Comparison of ENCODE assay signal across 25 cellular contexts in genomic region chr3:102037209-102037608, GRCh38.
A peak's percentile ranks its signal among the peaks of the same experiment; 100 is the strongest.
DNase-seq lines count a peak whose midpoint lies in the region; ATAC-seq and TF ChIP-seq lines count a peak whose summit lies in the region.
"Had no signal": no experiment of that assay in that cellular context is flagged by ENCODE, and none has a peak within 500 bp of the region (broad histone marks: within the 10 kb centered on the region; RNA-seq: fewer than 3 reads in every experiment).

No MANE protein-coding gene starts in this region.

- no peak overlapping the region for H3K27ac ChIP-seq in GM23248
- peak overlapping the region; percentile 29 to 62 for H3K27ac ChIP-seq in ascending aorta
- H3K27ac ChIP-seq in left ventricle myocardium inferior (replicated peaks): no peak overlapping the region
- H3K27ac ChIP-seq: SJSA1, tibial nerve had no signal

- H3K36me3 ChIP-seq in GM23248 (ENCODE audit: low read depth) (no peaks in the 10 kb centered on the region), ascending aorta (no peaks in the 10 kb centered on the region), left ventricle myocardium inferior (no peaks in the 10 kb centered on the region)
- H3K36me3 ChIP-seq: BLaER1 treated with 17β-estradiol and CSF1 and Interleukin-3, amounts not matched to agents 10 nM and 100 nM; SJSA1; tibial nerve had no signal

- H3K9me3 ChIP-seq in GM23248 (ENCODE audit: low read depth) (no peaks in the 10 kb centered on the region), ascending aorta (no peaks in the 10 kb centered on the region), left ventricle myocardium inferior (replicated peaks) (peaks cover 17% of the 10 kb centered on the region)
- H3K9me3 ChIP-seq: SJSA1 had no signal

- H3K27me3 Mint-ChIP-seq in stimulated activated memory B cell treated with anti-CD40 and anti-IgM and Interleukin-4, amounts not matched to agents 10 μg/mL and 1 μg/mL and 100 μg/mL, for 72 hours: no peaks in the 10 kb centered on the region
- H3K27me3 Mint-ChIP-seq: activated naive CD8-positive, alpha-beta T cell treated with anti-CD3 and anti-CD28 coated beads, Interleukin-2, amount 50 U/mL, for 24 hours had no signal

- intact Hi-C loops in ascending aorta (cut with DNase I) (no loop called here), left ventricle myocardium inferior (cut with micrococcal nuclease) (no loop called here), posterior cingulate gyrus (cut with DNase I) (no loop called here)

- H3K9ac ChIP-seq in GM23248: no peak overlapping the region

- in situ Hi-C loops in GM23248 (cut with MboI): no loop called here

- H3K4me3 ChIP-seq in GM23248: no peak overlapping the region
- no peak overlapping the region for H3K4me3 ChIP-seq in ascending aorta
- no peak overlapping the region for H3K4me3 ChIP-seq in fibroblast of the aortic adventitia (ENCODE audit: low read depth, low read length)
- no peak overlapping the region for H3K4me3 ChIP-seq in left ventricle myocardium inferior
- H3K4me3 ChIP-seq: BLaER1 treated with 17β-estradiol and CSF1 and Interleukin-3, amounts not matched to agents 10 nM and 100 nM; SJSA1; tibial nerve had no signal

- DNase-seq in GM23248: no peak
- no peak for DNase-seq in ascending aorta (ENCODE audit: low spot score in 2 of 2)
- peak; percentile 54 for DNase-seq in fibroblast of the aortic adventitia (ENCODE audit: low read depth)
- no peak for DNase-seq in left ventricle myocardium inferior
- DNase-seq in posterior cingulate gyrus: no peak
- DNase-seq: activated CD4-positive, alpha-beta T cell treated with anti-CD3 and anti-CD28 coated beads, Interleukin-2, amount 50 U/mL, for 1 hour; activated CD4-positive, CD25-positive, alpha-beta regulatory T cell; activated CD8-positive, alpha-beta memory T cell treated with anti-CD3 and anti-CD28 coated beads, Interleukin-2, amount 10 ng/mL, durations not matched to agents 7 days and 5 days; activated naive CD8-positive, alpha-beta T cell treated with anti-CD3 and anti-CD28 coated beads, Interleukin-2, amount 50 U/mL, for 24 hours; activated T-cell treated with anti-CD3 and anti-CD28 coated beads, Interleukin-2, amount 50 U/mL, for 72 hours; DMS53; effector CD4-positive, alpha-beta T cell; islet precursor cell; left ventricle myocardium superior; NCI-H1092; NCI-H1694 treated with DMSO at 0.1 percent for 48 hours; RPMI8226; stimulated activated CD4-positive, alpha-beta T cell treated with anti-CD3 and anti-CD28 coated beads, Interleukin-12 subunit alpha, Interleukin-12 subunit beta, amount 100 ng/mL, for 4 hours; stimulated activated CD4-positive, alpha-beta T cell treated with anti-CD3 and anti-CD28 coated beads, Interleukin-4, amount 100 ng/mL, for 1 hour had no signal

- H3K9me3 Mint-ChIP-seq in stimulated activated memory B cell treated with anti-CD40 and anti-IgM and Interleukin-4, amounts not matched to agents 10 μg/mL and 1 μg/mL and 100 μg/mL, for 72 hours: peaks cover 5% of the 10 kb centered on the region

- peaks cover 3% of the 10 kb centered on the region; the same call in 1 of the 2 replicates for H3K9me2 ChIP-seq in GM23248 (ENCODE audit: insufficient read depth)

- TF ChIP-seq CTCF in ascending aorta (IDR thresholded peaks at IDR 0.05) (no peak), fibroblast of the aortic adventitia (IDR thresholded peaks at IDR 0.05; ENCODE audit: insufficient read depth, low read length) (no peak), left ventricle myocardium inferior (IDR thresholded peaks at IDR 0.05; ENCODE audit: borderline replicate concordance) (no peak)

- H2AFZ ChIP-seq in GM23248: peak overlapping the region; percentile 37; the same call in 1 of the 2 replicates

- 51 to 72% methylated on average over 2 of the region's 2 CpGs for WGBS in GM23248 (ENCODE audit: low coverage in 1 of 2, low lambda C conversion rate in 2 of 2, missing lambda C conversion rate in 2 of 2), 2 experiments

- peaks cover 12% of the 10 kb centered on the region for H3K36me3 Mint-ChIP-seq in stimulated activated memory B cell treated with anti-CD40 and anti-IgM and Interleukin-4, amounts not matched to agents 10 μg/mL and 1 μg/mL and 100 μg/mL, for 72 hours

- no peaks in the 10 kb centered on the region for H3F3A ChIP-seq in GM23248 (ENCODE audit: insufficient read depth)

- no peaks in the 10 kb centered on the region for H4K20me1 ChIP-seq in GM23248 (ENCODE audit: insufficient read depth)
- H4K20me1 ChIP-seq: BLaER1 treated with 17β-estradiol and CSF1 and Interleukin-3, amounts not matched to agents 10 nM and 100 nM had no signal

- H3K4me2 ChIP-seq in GM23248 (ENCODE audit: unreplicated experiment): no peak overlapping the region

- H3K4me3 Mint-ChIP-seq in stimulated activated memory B cell treated with anti-CD40 and anti-IgM and Interleukin-4, amounts not matched to agents 10 μg/mL and 1 μg/mL and 100 μg/mL, for 72 hours: no peak overlapping the region
- H3K4me3 Mint-ChIP-seq: activated CD8-positive, alpha-beta memory T cell treated with anti-CD3 and anti-CD28 coated beads, Interleukin-2, amount 10 ng/mL, durations not matched to agents 7 days and 5 days; activated naive CD8-positive, alpha-beta T cell treated with anti-CD3 and anti-CD28 coated beads, Interleukin-2, amount 50 U/mL, for 24 hours; activated T-cell treated with anti-CD3 and anti-CD28 coated beads, Interleukin-2, amount 50 U/mL, for 72 hours had no signal

- ATAC-seq in stimulated activated memory B cell treated with anti-CD40 and anti-IgM and Interleukin-4, amounts not matched to agents 10 μg/mL and 1 μg/mL and 100 μg/mL, for 72 hours: no peak
- no peak for ATAC-seq in HG03159 (IDR thresholded peaks at IDR 0.05; ENCODE audit: unreplicated experiment)
- ATAC-seq: activated CD8-positive, alpha-beta memory T cell treated with anti-CD3 and anti-CD28 coated beads, Interleukin-2, amount 10 ng/mL, durations not matched to agents 7 days and 5 days; activated naive CD8-positive, alpha-beta T cell treated with anti-CD3 and anti-CD28 coated beads, Interleukin-2, amount 50 U/mL, for 24 hours; activated T-cell treated with anti-CD3 and anti-CD28 coated beads, Interleukin-2, amount 50 U/mL, for 72 hours; left ventricle myocardium superior; sciatic nerve had no signal

- peaks cover 36% of the 10 kb centered on the region for H3K4me1 Mint-ChIP-seq in stimulated activated memory B cell treated with anti-CD40 and anti-IgM and Interleukin-4, amounts not matched to agents 10 μg/mL and 1 μg/mL and 100 μg/mL, for 72 hours

- H3K4me1 ChIP-seq in GM23248 (ENCODE audit: insufficient read depth) (0 out of 2 replicates have a peak, but pooled peaks cover 3% of the 10 kb centered on the region), ascending aorta (peaks cover 0 to 5% of the 10 kb centered on the region in 2 donors), left ventricle myocardium inferior (no peaks in the 10 kb centered on the region)
- H3K4me1 ChIP-seq: tibial nerve had no signal

- peak overlapping the region; percentile 99 for H3K27ac Mint-ChIP-seq in stimulated activated memory B cell treated with anti-CD40 and anti-IgM and Interleukin-4, amounts not matched to agents 10 μg/mL and 1 μg/mL and 100 μg/mL, for 72 hours
- H3K27ac Mint-ChIP-seq: activated CD8-positive, alpha-beta memory T cell treated with anti-CD3 and anti-CD28 coated beads, Interleukin-2, amount 10 ng/mL, durations not matched to agents 7 days and 5 days; activated naive CD8-positive, alpha-beta T cell treated with anti-CD3 and anti-CD28 coated beads, Interleukin-2, amount 50 U/mL, for 24 hours; activated T-cell treated with anti-CD3 and anti-CD28 coated beads, Interleukin-2, amount 50 U/mL, for 72 hours had no signal

- no peaks in the 10 kb centered on the region for H3K27me3 ChIP-seq in GM23248 (replicated peaks; ENCODE audit: insufficient read depth)
- H3K27me3 ChIP-seq in ascending aorta: no peaks in the 10 kb centered on the region
- H3K27me3 ChIP-seq in left ventricle myocardium inferior (ENCODE audit: low read depth): no peaks in the 10 kb centered on the region
- H3K27me3 ChIP-seq: BLaER1 treated with 17β-estradiol and CSF1 and Interleukin-3, amounts not matched to agents 10 nM and 100 nM; SJSA1; tibial nerve had no signal

- H3K79me2 ChIP-seq in GM23248 (ENCODE audit: insufficient read depth): no peaks in the 10 kb centered on the region

Comparison
In these comparisons a context has a peak if more than half of its experiments do, and no peak if none do; other contexts are left out.
1. H3K27ac ChIP-seq: peak in ascending aorta (2 of 2); none in GM23248 (single experiment) and left ventricle myocardium inferior (single experiment).